1 cellular context compared by ENCODE assay signal in genomic region chr16:20383106-20384029, GRCh38.
TF ChIP-seq lines count a peak whose summit lies in the region.

No MANE protein-coding gene starts in this region.

TF ChIP-seq in HCT116, 20 proteins besides CTCF, POLR2A, EP300 and RAD21 (continued from another document):
- TF ChIP-seq REST (IDR thresholded peaks at IDR 0.05; ENCODE audit: low read depth) (no peak), ZBTB33 (IDR thresholded peaks at IDR 0.05; ENCODE audit: extremely low read depth, insufficient replicate concordance, low read length) (no peak)
